Comparison of ENCODE assay signal across 21 cellular contexts in the genomic region with DNA sequence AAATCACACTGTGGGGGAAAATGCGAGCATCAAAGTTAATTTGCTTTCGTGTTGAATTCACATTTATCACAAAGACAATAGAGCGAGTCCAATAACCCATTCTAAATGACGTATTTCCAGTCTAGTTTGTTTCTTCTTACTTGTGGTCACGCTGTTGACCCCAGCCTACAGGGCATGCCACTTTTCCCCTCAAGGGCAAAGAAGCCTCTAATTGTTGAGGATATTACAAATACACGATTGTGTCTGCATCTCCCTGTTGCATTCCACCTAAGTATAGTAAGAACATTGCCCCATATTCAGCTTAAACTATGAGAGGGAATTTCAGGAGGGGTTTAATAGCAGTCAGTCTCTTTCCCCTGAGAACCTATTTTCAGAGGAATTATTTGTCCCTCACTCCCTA. TPM values are rescaled to one million over a fixed set of nuclear protein-coding genes. Genes with fewer than 3 reads are reported as not detected.
A peak's percentile ranks its signal among the peaks of the same experiment; 100 is the strongest.
DNase-seq lines count a peak whose midpoint lies in the region; FAIRE-seq and TF ChIP-seq lines count a peak whose summit lies in the region.
"Had no signal": no experiment of that assay in that cellular context is flagged by ENCODE, and none has a peak within 500 bp of the region (broad histone marks: within the 10 kb centered on the region; RNA-seq: fewer than 3 reads in every experiment).

No MANE protein-coding gene starts in this region.

- no peak for TF ChIP-seq RAD21 in H1 (IDR thresholded peaks at IDR 0.05 in 1 of 2, conservative IDR thresholded peaks at IDR 0.05 in 1 of 2; ENCODE audit: low read depth in 2 of 2, low read length in 2 of 2)

- H3K27me3 ChIP-seq in PC-9 (ENCODE audit: insufficient read depth, low read depth) (no peaks in the 10 kb centered on the region), H1 (replicated peaks in 1 of 4; ENCODE audit: control insufficient read depth in 3 of 4, extremely low read depth in 1 of 4, insufficient read depth in 3 of 4, low read length in 3 of 4) (no peaks in the 10 kb centered on the region), keratinocyte (ENCODE audit: control insufficient read depth, extremely low read depth, insufficient read depth, low read length) (no peaks in the 10 kb centered on the region), mesenchymal stem cell (ENCODE audit: control insufficient read depth in 1 of 2, insufficient read depth in 1 of 2, low read length in 2 of 2) (peaks cover 0 to 7% of the 10 kb centered on the region in 2 experiments)
- H3K27me3 ChIP-seq: BLaER1 had no signal

- dilution Hi-C loops in keratinocyte (cut with MboI; ENCODE audit: extremely low pct_ligation_motif_present, low sequenced_read_pairs): no loop called here

- no peaks in the 10 kb centered on the region for H3K9me3 ChIP-seq in PC-9 (ENCODE audit: insufficient read depth, low read depth)
- no peaks in the 10 kb centered on the region for H3K9me3 ChIP-seq in H1 (ENCODE audit: insufficient read depth in 2 of 2, low read depth in 1 of 2, low read length in 1 of 2)
- no peaks in the 10 kb centered on the region for H3K9me3 ChIP-seq in keratinocyte (ENCODE audit: control insufficient read depth, low read depth, low read length)
- no peaks in the 10 kb centered on the region for H3K9me3 ChIP-seq in mesenchymal stem cell (ENCODE audit: control insufficient read depth, low read length)
- H3K9me3 ChIP-seq: BLaER1, SK-N-SH had no signal

- no peak overlapping the region for H3K56ac ChIP-seq in H1 (replicated peaks; ENCODE audit: insufficient read length, low read depth, low read length)

- H2BK5ac ChIP-seq in H1 (ENCODE audit: low read depth, low read length) (no peak overlapping the region), mesenchymal stem cell (ENCODE audit: low read depth, low read length, poor library complexity, severe bottlenecking) (no peak overlapping the region)

- H3K14ac ChIP-seq in H1 (ENCODE audit: insufficient read length): no peak overlapping the region
- no peak overlapping the region for H3K14ac ChIP-seq in mesenchymal stem cell (ENCODE audit: low read length in 2 of 2)

- H4K8ac ChIP-seq in H1 (ENCODE audit: extremely low read depth, insufficient read depth, low read length) (no peak overlapping the region), mesenchymal stem cell (ENCODE audit: low read length) (no peak overlapping the region)

- no TSS peak for BruUV-seq in PC-9 (replicated peaks; lab: Mats Ljungman, UMichigan)

- POLR2A ChIA-PET in PC-9 (lab: Charles Lee; ENCODE audit: unreplicated experiment): no interaction called here
- POLR2A ChIA-PET in H1 (lab: Charles Lee; ENCODE audit: partially characterized antibody): no interaction called here

- H3K27ac ChIP-seq in PC-9 (peak overlapping the region; percentile 86), H1 (ENCODE audit: low read depth, low read length) (no peak overlapping the region), keratinocyte (ENCODE audit: control insufficient read depth, insufficient read depth, low read length) (peak overlapping the region; percentile 98), mesenchymal stem cell (ENCODE audit: low read length, poor library complexity, severe bottlenecking) (no peak overlapping the region)
- H3K27ac ChIP-seq: BLaER1 had no signal

- H3K23me2 ChIP-seq in H1 (ENCODE audit: low read depth, low read length): no peaks in the 10 kb centered on the region; the same call in 1 of the 2 replicates

- H4K91ac ChIP-seq in H1 (replicated peaks; ENCODE audit: insufficient read length, low read length): no peak overlapping the region
- no peak overlapping the region for H4K91ac ChIP-seq in mesenchymal stem cell (ENCODE audit: low read length)

- no peak for DNase-seq in PC-9
- DNase-seq in H1 (ENCODE audit: low read depth in 1 of 2, low spot score in 2 of 2): no peak
- no peak for DNase-seq in keratinocyte (ENCODE audit: low read depth, low spot score)
- no peak for DNase-seq in Ammon's horn (ENCODE audit: low spot score)
- no peak for DNase-seq in NCI-H1092 (lab: John Stamatoyannopoulos, UW)
- DNase-seq in GM10266 (ENCODE audit: extremely low spot score): no peak
- no peak for DNase-seq in mesenchymal stem cell
- DNase-seq: CD4-positive, alpha-beta memory T cell; GOT3; Karpas-422; NCI-H1417; NCI-H1694 treated with DMSO at 0.1 percent for 48 hours; NCI-H2081 treated with DMSO at 0.1 percent for 48 hours; NCI-H446 treated with DMSO at 0.1 percent for 48 hours; NCI-H526 treated with DMSO at 0.1 percent for 48 hours; OCI-M1; SHP77; SK-N-SH had no signal

- FAIRE-seq in H1 (lab: Jason Lieb, UNC) (no peak), keratinocyte (lab: Jason Lieb, UNC) (no peak)
- FAIRE-seq: G401.6, GM18507 had no signal

- H2AFZ ChIP-seq in PC-9 (no peak overlapping the region), H1 (ENCODE audit: low read length) (no peak overlapping the region), keratinocyte (ENCODE audit: control insufficient read depth, low read length) (no peak overlapping the region), mesenchymal stem cell (ENCODE audit: low read depth, low read length) (no peak overlapping the region)

- TF ChIP-seq CTCF in PC-9 (conservative IDR thresholded peaks at IDR 0.05) (no peak), H1 (IDR thresholded peaks at IDR 0.05; ENCODE audit: control extremely low read depth in 1 of 3, insufficient read depth in 1 of 3, low read depth in 1 of 3, low read length in 3 of 3) (no peak), keratinocyte (optimal IDR thresholded peaks at IDR 0.05 in 1 of 3, IDR thresholded peaks at IDR 0.05 in 1 of 3, conservative IDR thresholded peaks at IDR 0.05 in 1 of 3; ENCODE audit: extremely low read depth in 1 of 3, insufficient read depth in 2 of 3, low read length in 3 of 3) (no peak), GM10266 (IDR thresholded peaks at IDR 0.05; ENCODE audit: control insufficient read depth, insufficient read depth, low read depth, missing control alignments) (no peak)

- H3K9me1 ChIP-seq in keratinocyte (ENCODE audit: control insufficient read depth, extremely low read depth, insufficient read depth, low read length): no peaks in the 10 kb centered on the region

- H3K18ac ChIP-seq in H1 (ENCODE audit: extremely low read depth, low read length) (no peak overlapping the region), mesenchymal stem cell (ENCODE audit: low read depth in 1 of 2, low read length in 2 of 2) (no peak overlapping the region)

- H4K5ac ChIP-seq in H1 (ENCODE audit: insufficient read length, low read depth, low read length): no peak overlapping the region

- H3K4me3 ChIP-seq in PC-9 (no peak overlapping the region), H1 (ENCODE audit: extremely low read depth in 1 of 4, insufficient read depth in 2 of 4, low read depth in 3 of 4, low read length in 4 of 4) (no peak overlapping the region), keratinocyte (ENCODE audit: control insufficient read depth in 2 of 3, extremely low read depth in 1 of 3, insufficient read depth in 2 of 3, low read depth in 1 of 3, low read length in 3 of 3) (no peak overlapping the region), mesenchymal stem cell (ENCODE audit: insufficient read depth in 1 of 2, low read depth in 1 of 2, low read length in 2 of 2) (no peak overlapping the region)
- H3K4me3 ChIP-seq: BLaER1 had no signal

- TF ChIP-seq EP300 in H1 (IDR thresholded peaks at IDR 0.05; ENCODE audit: borderline replicate concordance in 1 of 2, low read depth in 2 of 2, low read length in 2 of 2): no peak

- H3K4me2 ChIP-seq in PC-9 (peak overlapping the region; percentile 78; the same call in 1 of the 2 replicates), H1 (ENCODE audit: insufficient read depth in 1 of 2, low read depth in 2 of 2, low read length in 2 of 2) (no peak overlapping the region), keratinocyte (ENCODE audit: control insufficient read depth, extremely low read depth, insufficient read depth, low read depth, low read length) (no peak overlapping the region), mesenchymal stem cell (ENCODE audit: low read length, poor library complexity, severe bottlenecking) (no peak overlapping the region)
- H3K4me2 ChIP-seq: BLaER1, SK-N-SH had no signal

- no peaks in the 10 kb centered on the region for H4K20me1 ChIP-seq in PC-9 (ENCODE audit: insufficient read depth)
- no peaks in the 10 kb centered on the region for H4K20me1 ChIP-seq in H1 (replicated peaks in 1 of 2; ENCODE audit: control insufficient read depth in 1 of 2, insufficient read depth in 2 of 2, low read length in 2 of 2)
- no peaks in the 10 kb centered on the region for H4K20me1 ChIP-seq in keratinocyte (ENCODE audit: control insufficient read depth, extremely low read depth, insufficient read depth, low read length)
- H4K20me1 ChIP-seq: BLaER1 had no signal

- peak overlapping the region; percentile 36; the same call in 1 of the 2 replicates for H2BK15ac ChIP-seq in H1 (ENCODE audit: low read length)
- no peak overlapping the region for H2BK15ac ChIP-seq in mesenchymal stem cell (ENCODE audit: low read depth, poor library complexity, severe bottlenecking)

- H2BK120ac ChIP-seq in H1 (replicated peaks; ENCODE audit: low read depth, low read length): no peak overlapping the region
- H2BK120ac ChIP-seq in mesenchymal stem cell (ENCODE audit: low read depth, low read length): no peak overlapping the region

- no peak overlapping the region for H3K4ac ChIP-seq in H1 (replicated peaks; ENCODE audit: insufficient read length, low read depth, low read length)
- no peak overlapping the region for H3K4ac ChIP-seq in mesenchymal stem cell (ENCODE audit: low read depth in 1 of 2, low read length in 2 of 2)

- H3K4me1 ChIP-seq in PC-9 (replicated peaks; ENCODE audit: insufficient read depth) (peaks cover 20% of the 10 kb centered on the region), H1 (replicated peaks in 1 of 4; ENCODE audit: control insufficient read depth in 3 of 4, insufficient read depth in 4 of 4, low read length in 3 of 4) (peaks cover 0 to 15% (median 9%) of the 10 kb centered on the region in 4 experiments; a peak in 6 of 7 replicates), keratinocyte (ENCODE audit: control insufficient read depth, extremely low read depth, insufficient read depth, low read length) (peaks cover 19% of the 10 kb centered on the region), mesenchymal stem cell (ENCODE audit: control insufficient read depth, insufficient read depth, low read depth, low read length) (peaks cover 5% of the 10 kb centered on the region)
- H3K4me1 ChIP-seq: BLaER1 had no signal

- H3K23ac ChIP-seq in H1 (ENCODE audit: insufficient read length): no peak overlapping the region
- H3K23ac ChIP-seq in mesenchymal stem cell (ENCODE audit: low read length in 2 of 2): no peak overlapping the region

- peaks cover 22% of the 10 kb centered on the region; the same call in 1 of the 2 replicates for H3F3A ChIP-seq in PC-9 (ENCODE audit: insufficient read depth, low read depth)

- H2BK12ac ChIP-seq in H1 (ENCODE audit: low read depth, low read length) (no peak overlapping the region), mesenchymal stem cell (ENCODE audit: low read length in 2 of 2) (no peak overlapping the region)

- CTCF ChIA-PET in PC-9 (lab: Charles Lee): no interaction called here
- CTCF ChIA-PET in H1 (lab: Charles Lee; ENCODE audit: partially characterized antibody): no interaction called here

- no peaks in the 10 kb centered on the region for H3K36me3 ChIP-seq in PC-9 (ENCODE audit: low read depth)
- H3K36me3 ChIP-seq in H1 (ENCODE audit: control insufficient read depth in 2 of 4, insufficient read depth in 4 of 4, low read length in 3 of 4): no peaks in the 10 kb centered on the region
- H3K36me3 ChIP-seq in keratinocyte (ENCODE audit: control insufficient read depth in 2 of 2, extremely low read depth in 1 of 2, insufficient read depth in 2 of 2, low read length in 2 of 2): no peaks in the 10 kb centered on the region
- H3K36me3 ChIP-seq in mesenchymal stem cell (ENCODE audit: control insufficient read depth in 1 of 2, insufficient read depth in 2 of 2, low read depth in 1 of 2, low read length in 2 of 2): no peaks in the 10 kb centered on the region
- H3K36me3 ChIP-seq: BLaER1 had no signal

- no peak overlapping the region for H3K9ac ChIP-seq in H1 (replicated peaks in 1 of 4; ENCODE audit: extremely low read depth in 1 of 4, low read depth in 3 of 4, low read length in 3 of 4)
- no peak overlapping the region for H3K9ac ChIP-seq in keratinocyte (ENCODE audit: control insufficient read depth, extremely low read depth, insufficient read depth, low read length)
- no peak overlapping the region for H3K9ac ChIP-seq in mesenchymal stem cell (ENCODE audit: low read length)
- H3K9ac ChIP-seq: BLaER1, SK-N-SH had no signal

- H3K79me2 ChIP-seq in PC-9 (ENCODE audit: low read depth) (no peaks in the 10 kb centered on the region), H1 (ENCODE audit: control insufficient read depth in 1 of 2, insufficient read depth in 2 of 2, low read length in 2 of 2) (no peaks in the 10 kb centered on the region), keratinocyte (ENCODE audit: control insufficient read depth, insufficient read depth, low read length) (no peaks in the 10 kb centered on the region)

- 81% methylated on average over 6 of the region's 6 CpGs; no CpG with 5 or more reads in 1 of the 2 experiments for WGBS in H1 (ENCODE audit: extremely low coverage in 1 of 2, insufficient coverage in 1 of 2, insufficient read length in 1 of 2, insufficient replicate concordance in 2 of 2, low coverage in 1 of 2, low lambda C conversion rate in 2 of 2, missing lambda C conversion rate in 1 of 2), 2 experiments
- 74% methylated on average over 6 of the region's 6 CpGs for WGBS in mesenchymal stem cell

- H2AK5ac ChIP-seq in H1 (ENCODE audit: low read depth, low read length): no peak overlapping the region
- no peak overlapping the region for H2AK5ac ChIP-seq in mesenchymal stem cell (ENCODE audit: low read length, severe bottlenecking)

- no peak for TF ChIP-seq POLR2A in H1 (IDR thresholded peaks at IDR 0.05; ENCODE audit: control extremely low read depth in 1 of 2, low read depth in 2 of 2, low read length in 2 of 2)

- H3K79me1 ChIP-seq in H1 (ENCODE audit: low read depth, low read length): 0 out of 2 replicates have a peak, but pooled peaks cover 2% of the 10 kb centered on the region
- H3K79me1 ChIP-seq in mesenchymal stem cell (replicated peaks; ENCODE audit: low read length, poor library complexity, severe bottlenecking): no peaks in the 10 kb centered on the region

- H2BK20ac ChIP-seq in H1 (ENCODE audit: low read length): no peak overlapping the region

- intact Hi-C loops in PC-9 (cut with micrococcal nuclease; ENCODE audit: unreplicated experiment): loop anchor here (2.0 kb wide), 2 partner anchors 23 to 29 kb away; no protein-coding TSS in a partner anchor

- no peaks in the 10 kb centered on the region for H3K9me2 ChIP-seq in PC-9 (ENCODE audit: insufficient read depth)
- H3K9me2 ChIP-seq: SK-N-SH had no signal

RNA-seq across cellular contexts. Expression of a gene that starts 37.4 kb away (rescaled TPM):
- total RNA-seq in PC-9 (2021): 109 and 117 TPM in 2 replicates
- 48.5 and 50.5 TPM in 2 replicates for total RNA-seq in H1 (2021; fragmentation: NEBNext Ultra II Directional; extraction: Animal tissue kit (Norgen Biotek cat#: 25700))
- 12.8 and 14.3 TPM in 2 replicates for polyA plus RNA-seq in H1 (2011; rRNA removed)
- 16.7 TPM for polyA plus RNA-seq in H1 (2011; cell fraction: cytosol; rRNA removed)
- 33.9 TPM for polyA plus RNA-seq in H1 (2011; cell fraction: nucleus; rRNA removed)
- 38.8 to 46.6 TPM (median 43.9 TPM) in 4 replicates for polyA plus RNA-seq in H1 (2012, experiment 1 of 2)
- 1.9 TPM for polyA plus RNA-seq in H1 (2012, experiment 2 of 2)
- 33.7 TPM for polyA plus RNA-seq in H1 (2013, experiment 1 of 2)
- polyA plus RNA-seq in H1 (2013, experiment 2 of 2): 28.2 TPM
- 35.1 and 42.8 TPM in 2 replicates for polyA minus RNA-seq in H1 (2011; rRNA and poly(A)+ RNA removed)
- 34.4 TPM for polyA minus RNA-seq in H1 (2011; cell fraction: cytosol; rRNA and poly(A)+ RNA removed)
- 41.6 TPM for polyA minus RNA-seq in H1 (2011; cell fraction: nucleus; rRNA and poly(A)+ RNA removed)
- polyA plus RNA-seq in keratinocyte: 254 to 286 TPM (median 255 TPM) in 3 replicates
- polyA plus RNA-seq in keratinocyte (2011; ENCODE audit: low read depth): 2,196 TPM
- polyA plus RNA-seq in keratinocyte (2011; cell fraction: cytosol; rRNA removed): 184 and 222 TPM in 2 replicates
- polyA plus RNA-seq in keratinocyte (2011; cell fraction: nucleus; rRNA removed): 932 and 1,129 TPM in 2 replicates
- 346 and 943 TPM in 2 replicates for polyA plus RNA-seq in keratinocyte (2012; ENCODE audit: low replicate concordance)
- 431 to 618 TPM (median 497 TPM) in 3 replicates for polyA minus RNA-seq in keratinocyte
- 239 TPM for polyA minus RNA-seq in keratinocyte (2011; cell fraction: cytosol; rRNA and poly(A)+ RNA removed)
- 1,008 and 1,842 TPM in 2 replicates for polyA minus RNA-seq in keratinocyte (2011; cell fraction: nucleus; rRNA and poly(A)+ RNA removed)
- polyA plus RNA-seq in mesenchymal stem cell (2013, experiment 1 of 2): 8.5 TPM
- polyA plus RNA-seq in mesenchymal stem cell (2013, experiment 2 of 2): 7.8 TPM
- total RNA-seq: CD4-positive, alpha-beta memory T cell had no signal
- polyA plus RNA-seq: CD4-positive, alpha-beta memory T cell had no signal

Comparison
In these comparisons a context has a peak if more than half of its experiments do, and no peak if none do; other contexts are left out.
1. H3K27ac ChIP-seq: peak in PC-9 (single experiment) and keratinocyte (single experiment); none in H1 (single experiment) and mesenchymal stem cell (single experiment).